ENCODE assay signal across 1 cellular context in the genomic region with DNA sequence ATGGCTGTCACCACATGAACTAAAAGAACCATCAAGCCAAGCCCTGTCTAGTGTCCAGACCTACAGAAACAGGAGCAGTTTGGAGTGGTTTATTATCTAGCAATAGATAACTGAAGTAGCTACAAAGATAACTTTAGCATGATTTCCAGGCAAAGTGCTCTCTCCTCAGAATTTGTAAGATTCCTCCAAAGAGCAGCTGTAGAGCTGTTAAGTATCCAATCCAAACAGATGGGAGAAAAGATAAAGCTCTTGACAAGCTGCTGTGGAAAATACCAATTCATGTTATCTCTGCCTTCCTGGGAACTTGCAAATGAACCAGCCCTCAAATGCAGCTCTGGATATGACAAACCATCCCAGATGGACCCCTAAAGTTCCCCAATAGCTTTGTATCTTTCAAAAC.
TF ChIP-seq lines count a peak whose summit lies in the region.

No MANE protein-coding gene starts in this region.

TF ChIP-seq in K562, 482 proteins besides CTCF, POLR2A, EP300 and RAD21 (continued from another document and continues in another):
- TF ChIP-seq, protein P1, sequence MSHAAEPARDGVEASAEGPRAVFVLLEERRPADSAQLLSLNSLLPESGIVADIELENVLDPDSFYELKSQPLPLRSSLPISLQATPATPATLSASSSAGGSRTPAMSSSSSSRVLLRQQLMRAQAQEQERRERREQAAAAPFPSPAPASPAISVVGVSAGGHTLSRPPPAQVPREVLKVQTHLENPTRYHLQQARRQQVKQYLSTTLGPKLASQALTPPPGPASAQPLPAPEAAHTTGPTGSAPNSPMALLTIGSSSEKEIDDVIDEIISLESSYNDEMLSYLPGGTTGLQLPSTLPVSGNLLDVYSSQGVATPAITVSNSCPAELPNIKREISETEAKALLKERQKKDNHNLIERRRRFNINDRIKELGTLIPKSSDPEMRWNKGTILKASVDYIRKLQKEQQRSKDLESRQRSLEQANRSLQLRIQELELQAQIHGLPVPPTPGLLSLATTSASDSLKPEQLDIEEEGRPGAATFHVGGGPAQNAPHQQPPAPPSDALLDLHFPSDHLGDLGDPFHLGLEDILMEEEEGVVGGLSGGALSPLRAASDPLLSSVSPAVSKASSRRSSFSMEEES (CRISPR knock-in tag; IDR thresholded peaks at IDR 0.05): no peak
- TF ChIP-seq ZNF583 (CRISPR knock-in tag; IDR thresholded peaks at IDR 0.05) (no peak), NR3C1 (CRISPR knock-in tag; IDR thresholded peaks at IDR 0.05) (no peak), NFIC (IDR thresholded peaks at IDR 0.05) (no peak), ZEB2 (IDR thresholded peaks at IDR 0.05) (no peak), BDP1 (IDR thresholded peaks at IDR 0.05; ENCODE audit: insufficient read depth, insufficient read length) (no peak), MYNN (IDR thresholded peaks at IDR 0.05) (no peak), MYNN (CRISPR knock-in tag; IDR thresholded peaks at IDR 0.05) (no peak), CCNT2 (IDR thresholded peaks at IDR 0.05; ENCODE audit: borderline replicate concordance, extremely low read depth, insufficient read length, low read depth, low read length) (peak; percentile 26), TARDBP (IDR thresholded peaks at IDR 0.05) (no peak), DLX4 (CRISPR knock-in tag; IDR thresholded peaks at IDR 0.05) (no peak), ZBTB34 (CRISPR knock-in tag; IDR thresholded peaks at IDR 0.05) (no peak), E2F6 (IDR thresholded peaks at IDR 0.05; ENCODE audit: borderline replicate concordance in 1 of 2, extremely low read depth in 1 of 2, insufficient read depth in 1 of 2, insufficient read length in 1 of 2, low read depth in 1 of 2, low read length in 1 of 2, poor library complexity in 1 of 2, severe bottlenecking in 1 of 2) (no peak), SMARCB1 (IDR thresholded peaks at IDR 0.05; ENCODE audit: insufficient read length, low read depth) (no peak), NELFE (IDR thresholded peaks at IDR 0.05; ENCODE audit: insufficient read depth, insufficient read length) (no peak), RBM15 (IDR thresholded peaks at IDR 0.05; ENCODE audit: insufficient read depth, low read length) (no peak), FOXJ2 (tag; IDR thresholded peaks at IDR 0.05) (no peak), CBFA2T3 (IDR thresholded peaks at IDR 0.05) (peak; percentile 72), KLF16 (IDR thresholded peaks at IDR 0.05) (no peak), TRIM25 (IDR thresholded peaks at IDR 0.05; ENCODE audit: borderline replicate concordance) (no peak), TAL1 (IDR thresholded peaks at IDR 0.05) (peak; percentile 51), TRIM24 (IDR thresholded peaks at IDR 0.05) (no peak), KAT7 (CRISPR knock-in tag; IDR thresholded peaks at IDR 0.05; ENCODE audit: borderline replicate concordance) (no peak), VEZF1 (CRISPR knock-in tag; IDR thresholded peaks at IDR 0.05) (no peak), MEIS2 (IDR thresholded peaks at IDR 0.05; ENCODE audit: partially characterized antibody) (peak; percentile 5), SPI1 (IDR thresholded peaks at IDR 0.05; ENCODE audit: borderline replicate concordance, low read depth, low read length) (no peak), SAFB (IDR thresholded peaks at IDR 0.05; ENCODE audit: borderline replicate concordance, low read depth, low read length) (no peak), NR4A1 (CRISPR knock-in tag; IDR thresholded peaks at IDR 0.05) (no peak), NR4A1 (tag; IDR thresholded peaks at IDR 0.05) (no peak), ZNF134 (CRISPR knock-in tag; conservative IDR thresholded peaks at IDR 0.05) (no peak), NFYB (IDR thresholded peaks at IDR 0.05; ENCODE audit: extremely low read depth, insufficient read length) (no peak), CBX1 (IDR thresholded peaks at IDR 0.05; ENCODE audit: low read depth) (no peak), TCF7 (IDR thresholded peaks at IDR 0.05; ENCODE audit: borderline replicate concordance) (no peak), ZNF121 (CRISPR knock-in tag; conservative IDR thresholded peaks at IDR 0.05) (no peak), ZNF217 (CRISPR knock-in tag; IDR thresholded peaks at IDR 0.05) (no peak)
- TF ChIP-seq, protein P2, sequence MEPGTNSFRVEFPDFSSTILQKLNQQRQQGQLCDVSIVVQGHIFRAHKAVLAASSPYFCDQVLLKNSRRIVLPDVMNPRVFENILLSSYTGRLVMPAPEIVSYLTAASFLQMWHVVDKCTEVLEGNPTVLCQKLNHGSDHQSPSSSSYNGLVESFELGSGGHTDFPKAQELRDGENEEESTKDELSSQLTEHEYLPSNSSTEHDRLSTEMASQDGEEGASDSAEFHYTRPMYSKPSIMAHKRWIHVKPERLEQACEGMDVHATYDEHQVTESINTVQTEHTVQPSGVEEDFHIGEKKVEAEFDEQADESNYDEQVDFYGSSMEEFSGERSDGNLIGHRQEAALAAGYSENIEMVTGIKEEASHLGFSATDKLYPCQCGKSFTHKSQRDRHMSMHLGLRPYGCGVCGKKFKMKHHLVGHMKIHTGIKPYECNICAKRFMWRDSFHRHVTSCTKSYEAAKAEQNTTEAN (CRISPR knock-in tag; IDR thresholded peaks at IDR 0.05): no peak
- TF ChIP-seq, protein P3, sequence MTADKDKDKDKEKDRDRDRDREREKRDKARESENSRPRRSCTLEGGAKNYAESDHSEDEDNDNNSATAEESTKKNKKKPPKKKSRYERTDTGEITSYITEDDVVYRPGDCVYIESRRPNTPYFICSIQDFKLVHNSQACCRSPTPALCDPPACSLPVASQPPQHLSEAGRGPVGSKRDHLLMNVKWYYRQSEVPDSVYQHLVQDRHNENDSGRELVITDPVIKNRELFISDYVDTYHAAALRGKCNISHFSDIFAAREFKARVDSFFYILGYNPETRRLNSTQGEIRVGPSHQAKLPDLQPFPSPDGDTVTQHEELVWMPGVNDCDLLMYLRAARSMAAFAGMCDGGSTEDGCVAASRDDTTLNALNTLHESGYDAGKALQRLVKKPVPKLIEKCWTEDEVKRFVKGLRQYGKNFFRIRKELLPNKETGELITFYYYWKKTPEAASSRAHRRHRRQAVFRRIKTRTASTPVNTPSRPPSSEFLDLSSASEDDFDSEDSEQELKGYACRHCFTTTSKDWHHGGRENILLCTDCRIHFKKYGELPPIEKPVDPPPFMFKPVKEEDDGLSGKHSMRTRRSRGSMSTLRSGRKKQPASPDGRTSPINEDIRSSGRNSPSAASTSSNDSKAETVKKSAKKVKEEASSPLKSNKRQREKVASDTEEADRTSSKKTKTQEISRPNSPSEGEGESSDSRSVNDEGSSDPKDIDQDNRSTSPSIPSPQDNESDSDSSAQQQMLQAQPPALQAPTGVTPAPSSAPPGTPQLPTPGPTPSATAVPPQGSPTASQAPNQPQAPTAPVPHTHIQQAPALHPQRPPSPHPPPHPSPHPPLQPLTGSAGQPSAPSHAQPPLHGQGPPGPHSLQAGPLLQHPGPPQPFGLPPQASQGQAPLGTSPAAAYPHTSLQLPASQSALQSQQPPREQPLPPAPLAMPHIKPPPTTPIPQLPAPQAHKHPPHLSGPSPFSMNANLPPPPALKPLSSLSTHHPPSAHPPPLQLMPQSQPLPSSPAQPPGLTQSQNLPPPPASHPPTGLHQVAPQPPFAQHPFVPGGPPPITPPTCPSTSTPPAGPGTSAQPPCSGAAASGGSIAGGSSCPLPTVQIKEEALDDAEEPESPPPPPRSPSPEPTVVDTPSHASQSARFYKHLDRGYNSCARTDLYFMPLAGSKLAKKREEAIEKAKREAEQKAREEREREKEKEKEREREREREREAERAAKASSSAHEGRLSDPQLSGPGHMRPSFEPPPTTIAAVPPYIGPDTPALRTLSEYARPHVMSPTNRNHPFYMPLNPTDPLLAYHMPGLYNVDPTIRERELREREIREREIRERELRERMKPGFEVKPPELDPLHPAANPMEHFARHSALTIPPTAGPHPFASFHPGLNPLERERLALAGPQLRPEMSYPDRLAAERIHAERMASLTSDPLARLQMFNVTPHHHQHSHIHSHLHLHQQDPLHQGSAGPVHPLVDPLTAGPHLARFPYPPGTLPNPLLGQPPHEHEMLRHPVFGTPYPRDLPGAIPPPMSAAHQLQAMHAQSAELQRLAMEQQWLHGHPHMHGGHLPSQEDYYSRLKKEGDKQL (CRISPR knock-in tag; IDR thresholded peaks at IDR 0.05; ENCODE audit: borderline replicate concordance): no peak
- TF ChIP-seq, protein P4, sequence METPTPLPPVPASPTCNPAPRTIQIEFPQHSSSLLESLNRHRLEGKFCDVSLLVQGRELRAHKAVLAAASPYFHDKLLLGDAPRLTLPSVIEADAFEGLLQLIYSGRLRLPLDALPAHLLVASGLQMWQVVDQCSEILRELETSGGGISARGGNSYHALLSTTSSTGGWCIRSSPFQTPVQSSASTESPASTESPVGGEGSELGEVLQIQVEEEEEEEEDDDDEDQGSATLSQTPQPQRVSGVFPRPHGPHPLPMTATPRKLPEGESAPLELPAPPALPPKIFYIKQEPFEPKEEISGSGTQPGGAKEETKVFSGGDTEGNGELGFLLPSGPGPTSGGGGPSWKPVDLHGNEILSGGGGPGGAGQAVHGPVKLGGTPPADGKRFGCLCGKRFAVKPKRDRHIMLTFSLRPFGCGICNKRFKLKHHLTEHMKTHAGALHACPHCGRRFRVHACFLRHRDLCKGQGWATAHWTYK (CRISPR knock-in tag; IDR thresholded peaks at IDR 0.05): no peak
- TF ChIP-seq, protein P5, sequence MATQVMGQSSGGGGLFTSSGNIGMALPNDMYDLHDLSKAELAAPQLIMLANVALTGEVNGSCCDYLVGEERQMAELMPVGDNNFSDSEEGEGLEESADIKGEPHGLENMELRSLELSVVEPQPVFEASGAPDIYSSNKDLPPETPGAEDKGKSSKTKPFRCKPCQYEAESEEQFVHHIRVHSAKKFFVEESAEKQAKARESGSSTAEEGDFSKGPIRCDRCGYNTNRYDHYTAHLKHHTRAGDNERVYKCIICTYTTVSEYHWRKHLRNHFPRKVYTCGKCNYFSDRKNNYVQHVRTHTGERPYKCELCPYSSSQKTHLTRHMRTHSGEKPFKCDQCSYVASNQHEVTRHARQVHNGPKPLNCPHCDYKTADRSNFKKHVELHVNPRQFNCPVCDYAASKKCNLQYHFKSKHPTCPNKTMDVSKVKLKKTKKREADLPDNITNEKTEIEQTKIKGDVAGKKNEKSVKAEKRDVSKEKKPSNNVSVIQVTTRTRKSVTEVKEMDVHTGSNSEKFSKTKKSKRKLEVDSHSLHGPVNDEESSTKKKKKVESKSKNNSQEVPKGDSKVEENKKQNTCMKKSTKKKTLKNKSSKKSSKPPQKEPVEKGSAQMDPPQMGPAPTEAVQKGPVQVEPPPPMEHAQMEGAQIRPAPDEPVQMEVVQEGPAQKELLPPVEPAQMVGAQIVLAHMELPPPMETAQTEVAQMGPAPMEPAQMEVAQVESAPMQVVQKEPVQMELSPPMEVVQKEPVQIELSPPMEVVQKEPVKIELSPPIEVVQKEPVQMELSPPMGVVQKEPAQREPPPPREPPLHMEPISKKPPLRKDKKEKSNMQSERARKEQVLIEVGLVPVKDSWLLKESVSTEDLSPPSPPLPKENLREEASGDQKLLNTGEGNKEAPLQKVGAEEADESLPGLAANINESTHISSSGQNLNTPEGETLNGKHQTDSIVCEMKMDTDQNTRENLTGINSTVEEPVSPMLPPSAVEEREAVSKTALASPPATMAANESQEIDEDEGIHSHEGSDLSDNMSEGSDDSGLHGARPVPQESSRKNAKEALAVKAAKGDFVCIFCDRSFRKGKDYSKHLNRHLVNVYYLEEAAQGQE (CRISPR knock-in tag; IDR thresholded peaks at IDR 0.05; ENCODE audit: low read depth): no peak
- TF ChIP-seq, protein P6, sequence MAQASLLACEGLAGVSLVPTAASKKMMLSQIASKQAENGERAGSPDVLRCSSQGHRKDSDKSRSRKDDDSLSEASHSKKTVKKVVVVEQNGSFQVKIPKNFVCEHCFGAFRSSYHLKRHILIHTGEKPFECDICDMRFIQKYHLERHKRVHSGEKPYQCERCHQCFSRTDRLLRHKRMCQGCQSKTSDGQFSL (CRISPR knock-in tag; IDR thresholded peaks at IDR 0.05): no peak
- TF ChIP-seq, protein P6 (tag; IDR thresholded peaks at IDR 0.05): no peak
